In the genomic region with DNA sequence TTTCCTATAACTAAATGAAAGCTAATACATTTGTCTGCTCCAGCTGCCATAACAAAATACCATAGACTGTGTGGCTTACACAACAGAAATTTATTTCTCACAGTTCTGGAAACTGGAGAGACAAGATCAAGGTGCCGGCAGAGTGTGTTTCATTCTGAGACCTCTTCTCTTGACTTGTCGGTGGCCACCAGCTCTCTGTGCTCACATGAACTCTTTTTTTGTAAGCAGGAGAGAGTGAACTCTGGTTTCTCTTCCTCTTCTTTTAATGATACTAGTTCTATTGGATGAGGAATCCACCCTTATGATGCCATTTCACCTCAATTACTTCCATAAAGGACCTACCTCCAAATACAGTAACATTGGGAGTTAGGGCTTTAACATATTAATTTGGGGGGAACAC, we compare ENCODE assay signal across 1 cellular context.
TF ChIP-seq lines count a peak whose summit lies in the region.

No MANE protein-coding gene starts in this region.

TF ChIP-seq in GM23338, 12 proteins besides CTCF, POLR2A, EP300 and RAD21 (continued from another document):
- TF ChIP-seq, protein P1, sequence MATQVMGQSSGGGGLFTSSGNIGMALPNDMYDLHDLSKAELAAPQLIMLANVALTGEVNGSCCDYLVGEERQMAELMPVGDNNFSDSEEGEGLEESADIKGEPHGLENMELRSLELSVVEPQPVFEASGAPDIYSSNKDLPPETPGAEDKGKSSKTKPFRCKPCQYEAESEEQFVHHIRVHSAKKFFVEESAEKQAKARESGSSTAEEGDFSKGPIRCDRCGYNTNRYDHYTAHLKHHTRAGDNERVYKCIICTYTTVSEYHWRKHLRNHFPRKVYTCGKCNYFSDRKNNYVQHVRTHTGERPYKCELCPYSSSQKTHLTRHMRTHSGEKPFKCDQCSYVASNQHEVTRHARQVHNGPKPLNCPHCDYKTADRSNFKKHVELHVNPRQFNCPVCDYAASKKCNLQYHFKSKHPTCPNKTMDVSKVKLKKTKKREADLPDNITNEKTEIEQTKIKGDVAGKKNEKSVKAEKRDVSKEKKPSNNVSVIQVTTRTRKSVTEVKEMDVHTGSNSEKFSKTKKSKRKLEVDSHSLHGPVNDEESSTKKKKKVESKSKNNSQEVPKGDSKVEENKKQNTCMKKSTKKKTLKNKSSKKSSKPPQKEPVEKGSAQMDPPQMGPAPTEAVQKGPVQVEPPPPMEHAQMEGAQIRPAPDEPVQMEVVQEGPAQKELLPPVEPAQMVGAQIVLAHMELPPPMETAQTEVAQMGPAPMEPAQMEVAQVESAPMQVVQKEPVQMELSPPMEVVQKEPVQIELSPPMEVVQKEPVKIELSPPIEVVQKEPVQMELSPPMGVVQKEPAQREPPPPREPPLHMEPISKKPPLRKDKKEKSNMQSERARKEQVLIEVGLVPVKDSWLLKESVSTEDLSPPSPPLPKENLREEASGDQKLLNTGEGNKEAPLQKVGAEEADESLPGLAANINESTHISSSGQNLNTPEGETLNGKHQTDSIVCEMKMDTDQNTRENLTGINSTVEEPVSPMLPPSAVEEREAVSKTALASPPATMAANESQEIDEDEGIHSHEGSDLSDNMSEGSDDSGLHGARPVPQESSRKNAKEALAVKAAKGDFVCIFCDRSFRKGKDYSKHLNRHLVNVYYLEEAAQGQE (IDR thresholded peaks at IDR 0.05; ENCODE audit: unreplicated experiment): no peak
